Comparison of ENCODE assay signal across 1 cellular context in genomic region chr19:2721570-2722540, GRCh38.
TF ChIP-seq lines count a peak whose summit lies in the region.

No MANE protein-coding gene starts in this region.

TF ChIP-seq in IMR-90, 13 proteins besides CTCF, POLR2A, EP300 and RAD21:
- TF ChIP-seq MAFK (IDR thresholded peaks at IDR 0.05; ENCODE audit: low read depth, low read length), result no peak
- TF ChIP-seq RFX5 (IDR thresholded peaks at IDR 0.05; ENCODE audit: low read depth, low read length), result no peak
- no peak for TF ChIP-seq CHD1 (IDR thresholded peaks at IDR 0.05; ENCODE audit: low read depth, low read length)
- no peak for TF ChIP-seq FOS (IDR thresholded peaks at IDR 0.05; ENCODE audit: low read depth, low read length)
- TF ChIP-seq CEBPB (IDR thresholded peaks at IDR 0.05; ENCODE audit: low read depth, low read length), result no peak
- peak; percentile 28; the same call in 1 of the 2 replicates for TF ChIP-seq MAZ (IDR thresholded peaks at IDR 0.05; ENCODE audit: borderline replicate concordance, low read depth, low read length)
